ENCODE assay signal across 29 cellular contexts in the genomic region with DNA sequence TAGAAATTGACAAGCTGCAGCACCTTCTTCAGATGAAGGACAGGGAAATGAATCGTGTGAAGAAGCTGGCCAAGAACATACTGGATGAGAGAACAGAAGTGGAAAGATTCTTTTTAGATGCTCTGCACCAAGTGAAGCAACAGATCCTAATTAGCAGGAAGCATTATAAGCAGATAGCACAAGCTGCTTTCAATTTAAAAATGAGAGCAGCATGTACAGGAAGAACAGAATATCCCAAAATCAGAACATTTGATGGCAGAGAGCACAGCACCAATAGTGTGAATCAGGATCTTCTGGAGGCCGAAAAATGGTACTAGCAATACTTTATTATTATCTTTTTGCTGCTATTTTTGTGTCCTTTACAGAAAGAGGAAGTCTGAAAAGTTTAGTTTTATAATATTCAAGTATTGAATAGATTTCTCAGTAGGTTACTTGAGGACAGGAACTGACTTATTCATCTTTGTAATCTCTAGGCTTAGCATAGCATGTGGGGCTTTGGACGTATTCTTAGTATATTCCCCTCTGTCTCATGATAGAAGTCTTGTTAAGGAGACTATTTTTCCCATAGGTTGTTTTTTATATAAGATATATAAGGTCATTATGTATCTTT. TPM values are rescaled to one million over a fixed set of nuclear protein-coding genes. Genes with fewer than 3 reads are reported as not detected.
DNase-seq lines count a peak whose midpoint lies in the region; ATAC-seq and TF ChIP-seq lines count a peak whose summit lies in the region.
"Had no signal": no experiment of that assay in that cellular context is flagged by ENCODE, and none has a peak within 500 bp of the region (broad histone marks: within the 10 kb centered on the region; RNA-seq: fewer than 3 reads in every experiment).

No MANE protein-coding gene starts in this region.

- H3K4me1 ChIP-seq in ACC112 (ENCODE audit: control insufficient read depth, insufficient read depth, low read length, unreplicated experiment) (no peaks in the 10 kb centered on the region), vagina (no peaks in the 10 kb centered on the region), smooth muscle cell (ENCODE audit: low read depth) (no peaks in the 10 kb centered on the region)
- H3K4me1 ChIP-seq: esophagus muscularis mucosa, left ventricle myocardium inferior, Peyer's patch, sigmoid colon, testis had no signal

- no peaks in the 10 kb centered on the region for H3K9me3 ChIP-seq in vagina
- no peaks in the 10 kb centered on the region for H3K9me3 ChIP-seq in smooth muscle cell (replicated peaks; ENCODE audit: low read depth)
- H3K9me3 ChIP-seq: esophagus muscularis mucosa, left ventricle myocardium inferior, Peyer's patch, sigmoid colon, testis had no signal

- TF ChIP-seq CTCF in GM06990 (IDR thresholded peaks at IDR 0.05; ENCODE audit: insufficient read depth, low read length, poor library complexity, severe bottlenecking), result no peak
- no peak for TF ChIP-seq CTCF in vagina (IDR thresholded peaks at IDR 0.05)
- TF ChIP-seq CTCF in smooth muscle cell (IDR thresholded peaks at IDR 0.05; ENCODE audit: borderline replicate concordance, insufficient read depth, poor library complexity, severe bottlenecking), result no peak

- H3K27me3 ChIP-seq in ACC112 (ENCODE audit: insufficient read depth, low read length), result no peaks in the 10 kb centered on the region
- H3K27me3 ChIP-seq in GM06990 (replicated peaks; ENCODE audit: control insufficient read depth, insufficient read depth, low read length), result no peaks in the 10 kb centered on the region
- no peaks in the 10 kb centered on the region for H3K27me3 ChIP-seq in vagina
- H3K27me3 ChIP-seq in smooth muscle cell (ENCODE audit: low read depth), result no peaks in the 10 kb centered on the region
- H3K27me3 ChIP-seq: esophagus muscularis mucosa, Peyer's patch, sigmoid colon, testis had no signal

- H4K20me1 ChIP-seq in smooth muscle cell (ENCODE audit: low read depth), result no peaks in the 10 kb centered on the region

- ATAC-seq in GM18870 (IDR thresholded peaks at IDR 0.05; ENCODE audit: unreplicated experiment), result no peak
- ATAC-seq in HG02852 (IDR thresholded peaks at IDR 0.05; ENCODE audit: unreplicated experiment), result no peak
- ATAC-seq: HepG2; stimulated activated effector memory CD8-positive, alpha-beta T cell treated with anti-CD3 and anti-CD28 coated beads, Interleukin-12 subunit alpha, Interleukin-12 subunit beta, amount 100 ng/mL, for 72 hours had no signal

- H3F3A ChIP-seq in smooth muscle cell (ENCODE audit: low read depth), result no peaks in the 10 kb centered on the region

- no peaks in the 10 kb centered on the region for H3K79me2 ChIP-seq in ACC112 (ENCODE audit: control insufficient read depth, insufficient read depth, low read length, unreplicated experiment)
- H3K79me2 ChIP-seq in smooth muscle cell (ENCODE audit: low read depth), result no peaks in the 10 kb centered on the region

- H2AFZ ChIP-seq in ACC112 (ENCODE audit: low read length, unreplicated experiment) (peak overlapping the region; percentile 24), smooth muscle cell (ENCODE audit: low read depth) (no peak overlapping the region)

- peak; percentile 6 for DNase-seq in GM06990 (ENCODE audit: extremely low read depth, insufficient read length)
- DNase-seq in NOMO-1 treated with DMSO at 0.1 percent for 48 hours (lab: John Stamatoyannopoulos, UW; ENCODE audit: unreplicated experiment), result peak; percentile 51
- DNase-seq in vagina (ENCODE audit: extremely low spot score in 2 of 2), result no peak
- no peak for DNase-seq in smooth muscle cell (lab: John Stamatoyannopoulos, UW; ENCODE audit: unreplicated experiment)
- DNase-seq: ACHN; activated CD4-positive, alpha-beta T cell treated with anti-CD3 and anti-CD28 coated beads for 1 hour; activated CD8-positive, alpha-beta memory T cell treated with anti-CD3 and anti-CD28 coated beads for 24 hours; activated naive CD4-positive, alpha-beta T cell treated with anti-CD3 and anti-CD28 coated beads for 36 hours; activated T-cell treated with anti-CD3 and anti-CD28 coated beads, Interleukin-2, amount 50 U/mL, for 48 hours; CD4-positive, alpha-beta T cell; cerebellar nuclear complex; DMS153; effector CD8-positive, alpha-beta T cell; left ventricle myocardium inferior; NCI-H187; NCI-H748 treated with DMSO at 0.1 percent for 48 hours; nephron progenitor cell; Peyer's patch; posterior cingulate gyrus; sigmoid colon; T-helper 9 cell; testis had no signal

- H3K4me2 ChIP-seq in smooth muscle cell, result no peak overlapping the region

- H3K27ac ChIP-seq in ACC112 (ENCODE audit: low read depth, low read length), result no peak overlapping the region
- peak overlapping the region; percentile 29 for H3K27ac ChIP-seq in cingulate gyrus (ENCODE audit: low read depth, low read length)
- H3K27ac ChIP-seq in vagina, result no peak overlapping the region
- no peak overlapping the region for H3K27ac ChIP-seq in smooth muscle cell (ENCODE audit: low read depth)
- H3K27ac ChIP-seq: esophagus muscularis mucosa, left ventricle myocardium inferior, Peyer's patch, sigmoid colon, testis had no signal

- H3K36me3 ChIP-seq in ACC112 (ENCODE audit: insufficient read depth, low read length) (no peaks in the 10 kb centered on the region), GM06990 (ENCODE audit: control insufficient read depth, insufficient read depth, low read length) (no peaks in the 10 kb centered on the region), vagina (no peaks in the 10 kb centered on the region), smooth muscle cell (ENCODE audit: low read depth) (no peaks in the 10 kb centered on the region)
- H3K36me3 ChIP-seq: Peyer's patch had no signal

- TF ChIP-seq POLR2A in vagina (IDR thresholded peaks at IDR 0.05), result no peak

- no peak overlapping the region for H3K4me3 ChIP-seq in ACC112 (ENCODE audit: low read depth, low read length)
- no peak overlapping the region for H3K4me3 ChIP-seq in GM06990 (replicated peaks; ENCODE audit: low read depth, low read length)
- no peak overlapping the region for H3K4me3 ChIP-seq in vagina
- H3K4me3 ChIP-seq in smooth muscle cell, result no peak overlapping the region
- H3K4me3 ChIP-seq: esophagus muscularis mucosa, left ventricle myocardium inferior, Peyer's patch, sigmoid colon, testis had no signal

- 79% methylated on average over 3 of the region's 3 CpGs for WGBS in smooth muscle cell (ENCODE audit: low lambda C conversion rate)

- intact Hi-C loops in vagina (cut with DNase I), result no loop called here

- H3K9ac ChIP-seq in smooth muscle cell (ENCODE audit: low read depth), result no peak overlapping the region

RNA-seq across cellular contexts. Expression of gene BBOF1, which starts 30.8 kb away (rescaled TPM):
- total RNA-seq in vagina, result 5.6 TPM
- total RNA-seq in smooth muscle cell, result 6.4 and 20.6 TPM in 2 replicates
- polyA plus RNA-seq in smooth muscle cell, result 3.7 and 6.5 TPM in 2 replicates

RNA-seq across cellular contexts. Expression of gene ENTPD5, which starts 30.9 kb away (rescaled TPM):
- total RNA-seq in vagina, result 8.6 TPM
- 9.1 and 9.9 TPM in 2 replicates for total RNA-seq in smooth muscle cell
- polyA plus RNA-seq in smooth muscle cell, result 8.1 and 9.8 TPM in 2 replicates

RNA-seq across cellular contexts. Expression of gene ALDH6A1, which starts 34.3 kb away (rescaled TPM):
- total RNA-seq in vagina (20.9 TPM), smooth muscle cell (16.1 and 22.3 TPM in 2 replicates)
- polyA plus RNA-seq in smooth muscle cell, result 18.2 and 18.9 TPM in 2 replicates

RNA-seq across cellular contexts. Expression of gene LIN52, which starts 34.8 kb away (rescaled TPM):
- 5.9 TPM for total RNA-seq in vagina
- total RNA-seq in smooth muscle cell, result 17.4 and 17.8 TPM in 2 replicates
- polyA plus RNA-seq in smooth muscle cell, result 13.8 and 16.1 TPM in 2 replicates

Comparison
In these comparisons a context has a peak if more than half of its experiments do, and no peak if none do; other contexts are left out.
1. DNase-seq: peak in GM06990 (single experiment) and NOMO-1 treated with DMSO at 0.1 percent for 48 hours (single experiment); none in vagina (0 of 2) and smooth muscle cell (single experiment).